8 cellular contexts compared by ENCODE assay signal in the genomic region with DNA sequence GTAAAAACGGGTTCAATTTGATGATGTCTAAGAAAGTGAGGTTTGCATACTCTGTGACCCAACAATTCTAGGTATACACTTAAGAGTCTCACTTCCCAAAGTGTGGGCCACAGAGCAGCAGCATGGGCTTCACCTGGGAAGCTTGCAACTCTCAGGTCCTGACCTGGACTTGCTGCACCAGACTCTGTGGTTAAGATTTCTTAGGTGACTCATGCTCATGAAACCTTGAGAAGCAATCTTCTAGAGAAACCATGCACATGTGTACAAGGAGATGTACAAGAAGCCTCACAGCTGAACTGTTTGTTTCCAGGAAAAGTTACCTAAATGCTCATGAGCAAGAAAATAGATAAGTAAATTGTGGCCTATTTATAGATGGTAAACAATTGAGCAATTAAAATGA. TPM values are rescaled to one million over a fixed set of nuclear protein-coding genes. Genes with fewer than 3 reads are reported as not detected.
DNase-seq lines count a peak whose midpoint lies in the region; ATAC-seq lines count a peak whose summit lies in the region.

No MANE protein-coding gene starts in this region.

- peak; percentile 92 for ATAC-seq in GM19023 (IDR thresholded peaks at IDR 0.05; ENCODE audit: unreplicated experiment)
- ATAC-seq in HG03045 (IDR thresholded peaks at IDR 0.05; ENCODE audit: unreplicated experiment): peak; percentile 97

- peaks cover 2% of the 10 kb centered on the region for H3K36me3 Mint-ChIP-seq in activated naive CD8-positive, alpha-beta T cell

- H3K27me3 Mint-ChIP-seq in activated naive CD8-positive, alpha-beta T cell: no peaks in the 10 kb centered on the region

- H3K9me3 Mint-ChIP-seq in activated naive CD8-positive, alpha-beta T cell (ENCODE audit: low read depth): no peaks in the 10 kb centered on the region

- H3K4me3 Mint-ChIP-seq in activated naive CD8-positive, alpha-beta T cell: no peak overlapping the region

- H3K4me1 Mint-ChIP-seq in activated naive CD8-positive, alpha-beta T cell (ENCODE audit: low read depth): peaks cover 13% of the 10 kb centered on the region

- peak; percentile 23 for DNase-seq in AG08396 (ENCODE audit: low spot score)
- DNase-seq in NCI-H1930 (lab: John Stamatoyannopoulos, UW): no peak
- no peak for DNase-seq in C1 segment of cervical spinal cord (lab: John Stamatoyannopoulos, UW)
- no peak for DNase-seq in putamen (ENCODE audit: low spot score)
- DNase-seq in SK-N-DZ (ENCODE audit: low spot score): no peak

- H3K27ac Mint-ChIP-seq in activated naive CD8-positive, alpha-beta T cell: peak overlapping the region; percentile 51

RNA-seq across cellular contexts. Expression of gene DNAJC21, which starts 30.0 kb away (rescaled TPM):
- 36.8 and 43.3 TPM in 2 replicates for polyA plus RNA-seq in SK-N-DZ (2014; cell fraction: cytosol; rRNA removed)
- polyA plus RNA-seq in SK-N-DZ (2014; cell fraction: nucleus; rRNA removed): 22.7 and 26.9 TPM in 2 replicates

RNA-seq across cellular contexts. Expression of gene BRIX1, which starts 43.8 kb away (rescaled TPM):
- 64.2 and 71.1 TPM in 2 replicates for polyA plus RNA-seq in SK-N-DZ (2014; cell fraction: cytosol; rRNA removed)
- polyA plus RNA-seq in SK-N-DZ (2014; cell fraction: nucleus; rRNA removed): 65.9 and 68.3 TPM in 2 replicates

RNA-seq across cellular contexts. Expression of gene RAD1, which starts 44.0 kb away (rescaled TPM):
- 37.4 and 54.2 TPM in 2 replicates for polyA plus RNA-seq in SK-N-DZ (2014; cell fraction: cytosol; rRNA removed)
- polyA plus RNA-seq in SK-N-DZ (2014; cell fraction: nucleus; rRNA removed): 26.0 and 43.2 TPM in 2 replicates
